Comparison of ENCODE assay signal across 8 cellular contexts in the genomic region with DNA sequence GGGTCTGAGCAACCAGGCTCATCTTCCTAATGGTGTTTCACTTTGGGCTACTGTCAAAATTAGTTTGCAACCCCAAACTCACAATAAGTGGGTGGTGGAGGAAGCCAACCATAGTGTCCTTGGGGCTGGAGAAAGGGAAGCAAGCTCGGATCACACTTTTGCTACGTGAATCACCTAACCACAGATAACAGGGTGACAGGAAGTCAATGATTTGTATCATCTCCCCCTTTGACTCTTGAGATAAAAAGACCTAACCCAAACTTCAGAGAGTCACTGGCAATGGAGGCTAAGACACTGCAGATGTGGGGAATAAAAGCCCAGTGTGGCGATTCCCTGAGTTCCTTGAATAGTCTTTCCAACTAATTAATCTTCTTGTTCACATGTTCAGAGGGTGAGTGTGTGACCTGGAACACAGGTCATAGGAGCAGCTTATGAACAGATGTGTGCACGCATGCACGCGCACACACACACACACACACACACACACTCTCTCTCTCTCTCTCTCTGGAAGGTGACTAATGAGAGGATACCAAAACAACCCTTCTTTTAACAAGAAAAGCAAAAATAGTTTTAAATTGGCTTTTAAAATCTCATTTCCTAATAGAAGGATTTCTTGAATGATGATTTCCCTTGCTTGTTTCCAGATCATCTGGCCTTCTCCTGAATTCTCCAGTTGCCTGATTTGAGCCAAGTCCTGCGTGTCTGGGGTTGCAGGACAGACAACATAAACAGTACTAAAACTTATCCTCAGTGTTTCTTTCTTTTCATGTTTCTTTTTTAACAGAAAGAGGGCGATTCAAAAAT. TPM values are rescaled to one million over a fixed set of nuclear protein-coding genes. Genes with fewer than 3 reads are reported as not detected.
DNase-seq lines count a peak whose midpoint lies in the region; FAIRE-seq and TF ChIP-seq lines count a peak whose summit lies in the region.

No MANE protein-coding gene starts in this region.

- no peak for TF ChIP-seq POLR2A in prostate gland (IDR thresholded peaks at IDR 0.05)

- H3K4me1 ChIP-seq in rectal smooth muscle tissue (ENCODE audit: control insufficient read depth, insufficient read depth, low read length) (peaks cover 28% of the 10 kb centered on the region), prostate gland (replicated peaks) (peaks cover 3% of the 10 kb centered on the region)

- no peak overlapping the region for H3K9ac ChIP-seq in rectal smooth muscle tissue (ENCODE audit: low read length)

- H3K27ac ChIP-seq in rectal smooth muscle tissue (ENCODE audit: low read depth, low read length) = peak overlapping the region; percentile 18
- H3K27ac ChIP-seq in prostate gland = no peak overlapping the region
- H3K27ac ChIP-seq in caudate nucleus (ENCODE audit: low read depth, low read length) = no peak overlapping the region

- H3K36me3 ChIP-seq in GM06990 (ENCODE audit: control insufficient read depth, insufficient read depth, low read length) (no peaks in the 10 kb centered on the region), bronchial epithelial cell (ENCODE audit: control insufficient read depth, insufficient read depth, low read length) (no peaks in the 10 kb centered on the region), rectal smooth muscle tissue (ENCODE audit: control insufficient read depth, insufficient read depth, low read length) (no peaks in the 10 kb centered on the region), prostate gland (no peaks in the 10 kb centered on the region)

- no peaks in the 10 kb centered on the region for H3K9me3 ChIP-seq in prostate gland

- no peaks in the 10 kb centered on the region for H3K27me3 ChIP-seq in GM06990 (replicated peaks; ENCODE audit: control insufficient read depth, insufficient read depth, low read length)
- no peaks in the 10 kb centered on the region for H3K27me3 ChIP-seq in bronchial epithelial cell (ENCODE audit: control insufficient read depth, insufficient read depth, low read length)
- no peaks in the 10 kb centered on the region for H3K27me3 ChIP-seq in rectal smooth muscle tissue (ENCODE audit: control insufficient read depth, insufficient read depth, low read length)
- H3K27me3 ChIP-seq in prostate gland (replicated peaks; ENCODE audit: insufficient read depth) = no peaks in the 10 kb centered on the region

- H3K4me3 ChIP-seq in GM06990 (replicated peaks; ENCODE audit: low read depth, low read length) (no peak overlapping the region), bronchial epithelial cell (ENCODE audit: low read depth, low read length) (no peak overlapping the region), rectal smooth muscle tissue (ENCODE audit: low read length) (no peak overlapping the region), prostate gland (no peak overlapping the region)

- peak; percentile 77 for FAIRE-seq in bronchial epithelial cell (lab: Jason Lieb, UNC)

- peak; percentile 37 for DNase-seq in GM06990 (ENCODE audit: extremely low read depth, insufficient read length)
- DNase-seq in NCI-H69 (lab: John Stamatoyannopoulos, UW) = peak; percentile 25
- no peak for DNase-seq in bronchial epithelial cell (ENCODE audit: low read depth)
- DNase-seq in NCI-H1436 treated with DMSO at 0.1 percent for 48 hours (lab: John Stamatoyannopoulos, UW) = no peak
- no peak for DNase-seq in prostate gland (ENCODE audit: low spot score)
- DNase-seq in caudate nucleus (lab: John Stamatoyannopoulos, UW) = no peak
- no peak for DNase-seq in activated CD4-positive, CD25-positive, alpha-beta regulatory T cell (lab: John Stamatoyannopoulos, UW)

- intact Hi-C loops in prostate gland (cut with DNase I) = no loop called here

- TF ChIP-seq CTCF in GM06990 (IDR thresholded peaks at IDR 0.05; ENCODE audit: insufficient read depth, low read length, poor library complexity, severe bottlenecking) (no peak), bronchial epithelial cell (IDR thresholded peaks at IDR 0.05; ENCODE audit: insufficient read depth, low read length, severe bottlenecking) (no peak), prostate gland (IDR thresholded peaks at IDR 0.05) (no peak)

- 63% methylated on average over 8 of the region's 8 CpGs for WGBS in prostate gland

RNA-seq across cellular contexts. Expression of a gene that starts 21.2 kb away (rescaled TPM):
- total RNA-seq in bronchial epithelial cell (62.1 and 72.9 TPM in 2 replicates), prostate gland (100 to 1,000 TPM; 107 to 117 TPM)

Comparison
In these comparisons a context has a peak if more than half of its experiments do, and no peak if none do; other contexts are left out.
1. DNase-seq: peak in GM06990 (single experiment) and NCI-H69 (single experiment); none in bronchial epithelial cell (single experiment), NCI-H1436 treated with DMSO at 0.1 percent for 48 hours (single experiment), prostate gland (single experiment), caudate nucleus (0 of 61) and activated CD4-positive, CD25-positive, alpha-beta regulatory T cell (0 of 4).